ENCODE assay signal across 1 cellular context in genomic region chr14:81449576-81449975, GRCh38.
TF ChIP-seq lines count a peak whose summit lies in the region.

No MANE protein-coding gene starts in this region.

TF ChIP-seq in HepG2, 621 proteins besides CTCF, POLR2A, EP300 and RAD21 (continued from another document):
- TF ChIP-seq, protein P1, sequence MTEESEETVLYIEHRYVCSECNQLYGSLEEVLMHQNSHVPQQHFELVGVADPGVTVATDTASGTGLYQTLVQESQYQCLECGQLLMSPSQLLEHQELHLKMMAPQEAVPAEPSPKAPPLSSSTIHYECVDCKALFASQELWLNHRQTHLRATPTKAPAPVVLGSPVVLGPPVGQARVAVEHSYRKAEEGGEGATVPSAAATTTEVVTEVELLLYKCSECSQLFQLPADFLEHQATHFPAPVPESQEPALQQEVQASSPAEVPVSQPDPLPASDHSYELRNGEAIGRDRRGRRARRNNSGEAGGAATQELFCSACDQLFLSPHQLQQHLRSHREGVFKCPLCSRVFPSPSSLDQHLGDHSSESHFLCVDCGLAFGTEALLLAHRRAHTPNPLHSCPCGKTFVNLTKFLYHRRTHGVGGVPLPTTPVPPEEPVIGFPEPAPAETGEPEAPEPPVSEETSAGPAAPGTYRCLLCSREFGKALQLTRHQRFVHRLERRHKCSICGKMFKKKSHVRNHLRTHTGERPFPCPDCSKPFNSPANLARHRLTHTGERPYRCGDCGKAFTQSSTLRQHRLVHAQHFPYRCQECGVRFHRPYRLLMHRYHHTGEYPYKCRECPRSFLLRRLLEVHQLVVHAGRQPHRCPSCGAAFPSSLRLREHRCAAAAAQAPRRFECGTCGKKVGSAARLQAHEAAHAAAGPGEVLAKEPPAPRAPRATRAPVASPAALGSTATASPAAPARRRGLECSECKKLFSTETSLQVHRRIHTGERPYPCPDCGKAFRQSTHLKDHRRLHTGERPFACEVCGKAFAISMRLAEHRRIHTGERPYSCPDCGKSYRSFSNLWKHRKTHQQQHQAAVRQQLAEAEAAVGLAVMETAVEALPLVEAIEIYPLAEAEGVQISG (CRISPR knock-in tag; IDR thresholded peaks at IDR 0.05) = no peak
- no peak for TF ChIP-seq HOMEZ (CRISPR knock-in tag; IDR thresholded peaks at IDR 0.05; ENCODE audit: low read depth)
